24 cellular contexts compared by ENCODE assay signal in the genomic region with DNA sequence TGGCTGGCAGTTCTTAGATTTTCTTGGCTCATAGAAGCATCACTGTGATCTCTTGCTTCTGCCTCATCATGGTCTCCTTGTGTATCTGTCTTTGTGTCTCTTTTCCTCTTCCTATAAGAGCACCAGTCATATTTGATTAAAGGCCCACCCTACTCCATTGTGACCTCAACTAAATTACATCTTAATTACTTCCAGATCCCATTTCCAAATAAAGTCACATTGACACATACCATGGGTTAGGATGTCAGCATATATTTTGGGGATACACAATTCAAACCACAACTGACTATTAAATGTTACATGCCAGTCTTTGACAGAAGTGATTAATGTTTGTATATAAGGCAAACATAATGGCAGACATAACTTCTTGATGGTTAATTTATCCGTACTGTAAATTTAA. TPM values are rescaled to one million over a fixed set of nuclear protein-coding genes. Genes with fewer than 3 reads are reported as not detected.
"Had no signal": no experiment of that assay in that cellular context is flagged by ENCODE, and none has a peak within 500 bp of the region (broad histone marks: within the 10 kb centered on the region; RNA-seq: fewer than 3 reads in every experiment).

No MANE protein-coding gene starts in this region.

- ATAC-seq: activated T-helper 17 cell treated with anti-CD3 and anti-CD28 coated beads, Interleukin-2, amount 50 U/mL, for 72 hours; K562; PC-3 had no signal

- DNase-seq: activated CD4-positive, alpha-beta memory T cell treated with anti-CD3 and anti-CD28 coated beads for 36 hours; activated CD4-positive, alpha-beta T cell treated with anti-CD3 and anti-CD28 coated beads, Interleukin-2, amount 10 ng/mL, durations not matched to agents 7 days and 5 days; activated CD4-positive, CD25-positive, alpha-beta regulatory T cell; activated CD8-positive, alpha-beta memory T cell treated with anti-CD3 and anti-CD28 coated beads for 24 hours; activated gamma-delta T cell; activated naive CD4-positive, alpha-beta T cell treated with anti-CD3 and anti-CD28 coated beads for 36 hours; activated T-cell treated with anti-CD3 and anti-CD28 coated beads, Interleukin-2, amount 50 U/mL, for 48 hours; brain microvascular endothelial cell; Karpas-422; NCI-H1436 treated with DMSO at 0.1 percent for 48 hours; NCI-H187; NCI-H2171; NCI-H2227 treated with DMSO at 0.1 percent for 48 hours; NCI-H446 treated with DMSO at 0.1 percent for 48 hours; NCI-H524 treated with DMSO at 0.1 percent for 48 hours; NK-92 treated with Interleukin-12 subunit alpha and Interleukin-12 subunit beta, amount 100 ng/mL, for 24 hours; PC-3; SHP77 treated with DMSO at 0.1 percent for 48 hours; T-helper 1 cell had no signal

- H3K36me3 ChIP-seq: brain microvascular endothelial cell, cardiac muscle cell had no signal

- H3K27ac ChIP-seq: brain microvascular endothelial cell, cardiac muscle cell, VCaP had no signal

- H3K27me3 ChIP-seq: brain microvascular endothelial cell, cardiac muscle cell had no signal

- H3K4me3 ChIP-seq: cardiac muscle cell, K562 had no signal

RNA-seq across cellular contexts. Expression of gene CCDC102B, which starts 55.7 kb away (rescaled TPM):
- total RNA-seq: SK-MEL-5 had no signal
